In genomic region chr12:123479442-123480180, GRCh38 we compare ENCODE assay signal across 1 cellular context.
TF ChIP-seq lines count a peak whose summit lies in the region.

No MANE protein-coding gene starts in this region.

TF ChIP-seq in K562, 482 proteins besides CTCF, POLR2A, EP300 and RAD21:
- TF ChIP-seq C11orf30 (IDR thresholded peaks at IDR 0.05; ENCODE audit: low read depth) (no peak), DEAF1 (CRISPR knock-in tag; IDR thresholded peaks at IDR 0.05) (no peak), ZNF282 (CRISPR knock-in tag; IDR thresholded peaks at IDR 0.05) (0 out of 2 replicates have a peak, but pooled peaks have one; percentile 34)
